ENCODE assay signal across 9 cellular contexts in the genomic region with DNA sequence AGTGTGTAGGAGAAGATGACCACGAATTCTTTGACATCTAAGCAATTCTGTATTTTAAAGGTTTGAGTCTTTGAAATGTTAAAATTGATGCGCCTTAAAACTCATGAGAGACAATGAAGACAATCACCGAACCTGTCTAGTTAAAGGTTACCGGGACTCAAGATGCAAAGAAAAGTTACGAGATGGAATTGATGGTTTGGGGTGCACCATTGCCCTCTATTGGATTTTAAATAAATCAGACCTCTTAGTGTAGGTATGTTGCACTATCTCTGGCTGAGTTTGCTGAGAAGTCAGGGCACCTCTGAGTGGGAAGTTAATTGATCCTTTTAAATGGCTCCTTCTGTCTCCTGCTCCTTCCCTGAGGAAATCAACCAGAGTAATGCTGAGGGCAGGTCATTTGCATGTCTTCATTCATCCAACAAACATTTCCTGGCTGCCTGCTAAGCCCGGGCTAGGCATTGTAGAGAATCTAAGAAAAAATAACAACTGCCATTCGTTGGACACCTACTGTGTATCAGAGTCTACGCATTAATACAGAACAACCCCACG. TPM values are rescaled to one million over a fixed set of nuclear protein-coding genes. Genes with fewer than 3 reads are reported as not detected.
DNase-seq lines count a peak whose midpoint lies in the region; ATAC-seq, FAIRE-seq and TF ChIP-seq lines count a peak whose summit lies in the region.
"Had no signal": no experiment of that assay in that cellular context is flagged by ENCODE, and none has a peak within 500 bp of the region (broad histone marks: within the 10 kb centered on the region; RNA-seq: fewer than 3 reads in every experiment).

No MANE protein-coding gene starts in this region.

- peak overlapping the region; percentile 24 for H3K27ac ChIP-seq in DND-41 (ENCODE audit: low read length)
- H3K27ac ChIP-seq: GM23248 had no signal

- H3K36me3 ChIP-seq in DND-41 (ENCODE audit: insufficient read depth, low read length) = peaks cover 27% of the 10 kb centered on the region

- no peak overlapping the region for H2AFZ ChIP-seq in DND-41 (ENCODE audit: low read depth, low read length)
- H2AFZ ChIP-seq: GM23248 had no signal

- DNase-seq in DND-41 (no peak), NCI-H526 treated with DMSO at 0.1 percent for 48 hours (lab: John Stamatoyannopoulos, UW) (peak; percentile 23), fibroblast of mammary gland (ENCODE audit: low read depth) (peak; percentile 10), C1 segment of cervical spinal cord (lab: John Stamatoyannopoulos, UW) (no peak), AML-193 (lab: John Stamatoyannopoulos, UW) (no peak), GM12891 (ENCODE audit: insufficient read length, low spot score) (no peak)
- DNase-seq: GM23248 had no signal

- no peak for FAIRE-seq in GM12891 (lab: Jason Lieb, UNC)
- FAIRE-seq: D721Med had no signal

- H3K4me2 ChIP-seq in DND-41 (ENCODE audit: insufficient read depth, low read length) = no peak overlapping the region

- no peak overlapping the region for H3K9ac ChIP-seq in DND-41 (ENCODE audit: low read depth, low read length)
- H3K9ac ChIP-seq: GM23248 had no signal

- ATAC-seq in DND-41 (ENCODE audit: insufficient read depth, low read depth) = no peak

- no peaks in the 10 kb centered on the region for H4K20me1 ChIP-seq in DND-41 (ENCODE audit: insufficient read depth, low read length)

- no peaks in the 10 kb centered on the region for H3K27me3 ChIP-seq in DND-41 (ENCODE audit: insufficient read depth, low read length, poor library complexity)

- no peaks in the 10 kb centered on the region for H3K9me3 ChIP-seq in DND-41 (ENCODE audit: insufficient read depth, low read length, severe bottlenecking)

- TF ChIP-seq CTCF in DND-41 (IDR thresholded peaks at IDR 0.05; ENCODE audit: borderline replicate concordance, extremely low read depth, low read length, poor library complexity, severe bottlenecking) (peak; percentile 42), fibroblast of mammary gland (conservative IDR thresholded peaks at IDR 0.05; ENCODE audit: control insufficient read depth, insufficient read depth, low read depth, low read length) (no peak)

- H3K79me2 ChIP-seq in DND-41 (ENCODE audit: insufficient read depth, low read length) = peaks cover 97% of the 10 kb centered on the region

- H3K4me3 ChIP-seq in DND-41 (ENCODE audit: low read depth in 1 of 2, low read length in 2 of 2) (no peak overlapping the region), fibroblast of mammary gland (ENCODE audit: control insufficient read depth, low read depth, low read length) (no peak overlapping the region)
- H3K4me3 ChIP-seq: GM23248, lung had no signal

- TF ChIP-seq POLR2A in GM12891 (IDR thresholded peaks at IDR 0.05; ENCODE audit: low read depth, low read length) = no peak

- peaks cover 52% of the 10 kb centered on the region for H3K4me1 ChIP-seq in DND-41 (ENCODE audit: insufficient read depth, low read length)

TF ChIP-seq in GM12891, 5 proteins besides CTCF, POLR2A, EP300 and RAD21:
- no peak for TF ChIP-seq TAF1 (IDR thresholded peaks at IDR 0.05; ENCODE audit: low read depth, low read length)
- TF ChIP-seq POU2F2 (IDR thresholded peaks at IDR 0.05; ENCODE audit: low read depth, low read length) = no peak
- no peak for TF ChIP-seq POLR2AphosphoS5 (IDR thresholded peaks at IDR 0.05; ENCODE audit: low read depth, low read length)
- no peak for TF ChIP-seq PAX5 (IDR thresholded peaks at IDR 0.05; ENCODE audit: insufficient read depth, low read length, severe bottlenecking)
- TF ChIP-seq SPI1 (IDR thresholded peaks at IDR 0.05; ENCODE audit: low read depth, low read length) = no peak
TF ChIP-seq in GM12891: peak in this region for 0.

RNA-seq across cellular contexts. Expression of a gene that starts 19.4 kb away (rescaled TPM):
- 0.06 TPM for polyA plus RNA-seq in GM12891 (2012; ENCODE audit: low read depth, missing spikeins)
- polyA plus RNA-seq: GM23248 had no signal

RNA-seq across cellular contexts. Expression of a gene that starts 39.9 kb away (rescaled TPM):
- 1.6 TPM for polyA plus RNA-seq in GM12891 (2012; ENCODE audit: low read depth, missing spikeins)
- polyA plus RNA-seq: GM23248 had no signal

RNA-seq across cellular contexts. Expression of a gene that starts 47.3 kb away (rescaled TPM):
- 0.08 TPM for polyA plus RNA-seq in GM12891 (2012; ENCODE audit: low read depth, missing spikeins)
- polyA plus RNA-seq: GM23248 had no signal

RNA-seq across cellular contexts. Expression of a gene that starts 53.9 kb away (rescaled TPM):
- polyA plus RNA-seq in GM12891 (2012; ENCODE audit: low read depth, missing spikeins) = 0.01 TPM
- polyA plus RNA-seq: GM23248 had no signal

Comparison
In these comparisons a context has a peak if more than half of its experiments do, and no peak if none do; other contexts are left out.
1. DNase-seq: peak in NCI-H526 treated with DMSO at 0.1 percent for 48 hours (single experiment) and fibroblast of mammary gland (single experiment); none in DND-41 (single experiment), C1 segment of cervical spinal cord (0 of 14), AML-193 (0 of 2) and GM12891 (single experiment).